12 cellular contexts compared by ENCODE assay signal in genomic region chr14:81172353-81172752, GRCh38. TPM values are rescaled to one million over a fixed set of nuclear protein-coding genes. Genes with fewer than 3 reads are reported as not detected.
A peak's percentile ranks its signal among the peaks of the same experiment; 100 is the strongest.
DNase-seq lines count a peak whose midpoint lies in the region; ATAC-seq, FAIRE-seq and TF ChIP-seq lines count a peak whose summit lies in the region.
"Had no signal": no experiment of that assay in that cellular context is flagged by ENCODE, and none has a peak within 500 bp of the region (broad histone marks: within the 10 kb centered on the region; RNA-seq: fewer than 3 reads in every experiment).

No MANE protein-coding gene starts in this region.

- ATAC-seq in GM19351 (IDR thresholded peaks at IDR 0.05; ENCODE audit: unreplicated experiment) = peak; percentile 29
- ATAC-seq in HG03066 (IDR thresholded peaks at IDR 0.05; ENCODE audit: low read depth, unreplicated experiment) = peak; percentile 13
- ATAC-seq: PC-3 had no signal

- H3K4me3 ChIP-seq in stomach (no peak overlapping the region), esophagus squamous epithelium (no peak overlapping the region), sigmoid colon (no peak overlapping the region)
- H3K4me3 ChIP-seq: tibial artery had no signal

- H3K9me3 ChIP-seq in stomach (no peaks in the 10 kb centered on the region), esophagus squamous epithelium (no peaks in the 10 kb centered on the region), sigmoid colon (no peaks in the 10 kb centered on the region)
- H3K9me3 ChIP-seq: tibial artery had no signal

- no peak for FAIRE-seq in GM12892 (lab: Jason Lieb, UNC)

- peaks cover 8 to 31% (median 26%) of the 10 kb centered on the region in 4 donors for H3K4me1 ChIP-seq in stomach
- H3K4me1 ChIP-seq in esophagus squamous epithelium = peaks cover 3 to 30% (median 12%) of the 10 kb centered on the region in 3 donors
- peaks cover 0 to 26% (median 13%) of the 10 kb centered on the region in 4 donors for H3K4me1 ChIP-seq in sigmoid colon

- 80 to 93% (median 82%) methylated on average over 2 of the region's 2 CpGs for WGBS in stomach, 5 donors
- 54 to 71% methylated on average over 2 of the region's 2 CpGs for WGBS in esophagus squamous epithelium, 2 donors
- WGBS in sigmoid colon, 2 donors = 44 to 81% methylated on average over 2 of the region's 2 CpGs

- TF ChIP-seq CTCF in stomach (IDR thresholded peaks at IDR 0.05) (no peak), esophagus squamous epithelium (IDR thresholded peaks at IDR 0.05) (no peak), sigmoid colon (IDR thresholded peaks at IDR 0.05) (no peak)

- H3K27me3 ChIP-seq in stomach (no peaks in the 10 kb centered on the region), esophagus squamous epithelium (no peaks in the 10 kb centered on the region), sigmoid colon (no peaks in the 10 kb centered on the region)
- H3K27me3 ChIP-seq: tibial artery had no signal

- TF ChIP-seq EP300 in stomach (IDR thresholded peaks at IDR 0.05) = no peak
- no peak for TF ChIP-seq EP300 in sigmoid colon (IDR thresholded peaks at IDR 0.05)

- H3K27ac ChIP-seq in stomach (no peak overlapping the region), esophagus squamous epithelium (no peak overlapping the region), sigmoid colon (no peak overlapping the region)
- H3K27ac ChIP-seq: tibial artery had no signal

- H3K36me3 ChIP-seq in stomach = no peaks in the 10 kb centered on the region
- H3K36me3 ChIP-seq in esophagus squamous epithelium = no peaks in the 10 kb centered on the region
- no peaks in the 10 kb centered on the region for H3K36me3 ChIP-seq in sigmoid colon
- H3K36me3 ChIP-seq: tibial artery had no signal

- DNase-seq in EL = peak; percentile 19
- DNase-seq in astrocyte of the hippocampus (ENCODE audit: low read depth, low spot score) = peak; percentile 6
- DNase-seq in GM12892 (ENCODE audit: insufficient read length) = no peak
- DNase-seq in stomach = no peak
- no peak for DNase-seq in esophagus squamous epithelium (lab: John Stamatoyannopoulos, UW)
- DNase-seq in sigmoid colon = no peak
- DNase-seq: activated T-cell treated with anti-CD3 and anti-CD28 coated beads, Interleukin-2, amount 50 U/mL, for 24 hours; NCI-H1417 treated with DMSO at 0.1 percent for 48 hours; PC-3; tibial artery had no signal

- TF ChIP-seq POLR2A in GM12892 (IDR thresholded peaks at IDR 0.05; ENCODE audit: low read depth, low read length) (no peak), stomach (IDR thresholded peaks at IDR 0.05) (no peak), esophagus squamous epithelium (IDR thresholded peaks at IDR 0.05) (no peak), sigmoid colon (IDR thresholded peaks at IDR 0.05) (no peak)

- intact Hi-C loops in stomach (cut with DNase I; ENCODE audit: low total_unique reads) (no loop called here), esophagus squamous epithelium (cut with DNase I) (no loop called here), sigmoid colon (cut with DNase I) (loop anchor here (5.0 kb wide), 1 partner anchor 220 kb away; no protein-coding TSS in a partner anchor)

RNA-seq across cellular contexts. Expression of gene GTF2A1, which starts 48.4 kb away (rescaled TPM):
- polyA plus RNA-seq in GM12892 (2012; ENCODE audit: missing spikeins) = 15.8 TPM
- 10 to 100 TPM in 3 of 5 donors, 1 to 10 TPM in 2; 2.0 to 73.5 (median 10.7) TPM for total RNA-seq in stomach
- polyA plus RNA-seq in stomach = 1 to 10 TPM; 4.7 to 7.9 (median 5.4) TPM
- 10 to 100 TPM; 18.7 to 25.7 (median 22.9) TPM for total RNA-seq in esophagus squamous epithelium
- 10 to 100 TPM; 14.7 to 21.8 (median 20.9) TPM for total RNA-seq in sigmoid colon
- 1 to 10 TPM; 6.0 to 9.1 (median 8.1) TPM for polyA plus RNA-seq in sigmoid colon

Comparison
In these comparisons a context has a peak if more than half of its experiments do, and no peak if none do; other contexts are left out.
1. DNase-seq: peak in EL (single experiment) and astrocyte of the hippocampus (single experiment); none in GM12892 (single experiment), stomach (single experiment), esophagus squamous epithelium (single experiment) and sigmoid colon (single experiment).